Comparison of ENCODE assay signal across 27 cellular contexts in genomic region chr4:1155314-1155713, GRCh38. TPM values are rescaled to one million over a fixed set of nuclear protein-coding genes. Genes with fewer than 3 reads are reported as not detected.
A peak's percentile ranks its signal among the peaks of the same experiment; 100 is the strongest.
DNase-seq lines count a peak whose midpoint lies in the region; ATAC-seq, FAIRE-seq and TF ChIP-seq lines count a peak whose summit lies in the region.
"Had no signal": no experiment of that assay in that cellular context is flagged by ENCODE, and none has a peak within 500 bp of the region (broad histone marks: within the 10 kb centered on the region; RNA-seq: fewer than 3 reads in every experiment).

No MANE protein-coding gene starts in this region.

- DNase-seq in LNCaP clone FGC (ENCODE audit: low read depth) (peak; percentile 87), RPMI8226 (peak; percentile 55), left ventricle myocardium superior (no peak), suprapubic skin (ENCODE audit: low spot score in 2 of 2) (no peak), urothelium cell line (ENCODE audit: low spot score) (no peak), ovary (no peak)
- no peak for DNase-seq in activated T-cell treated with anti-CD3 and anti-CD28 coated beads, Interleukin-2, amount 50 U/mL, for 1 hour
- DNase-seq: activated CD4-positive, alpha-beta T cell treated with anti-CD3 and anti-CD28 coated beads for 36 hours; activated CD8-positive, alpha-beta memory T cell treated with anti-CD3 and anti-CD28 coated beads for 24 hours; activated naive CD4-positive, alpha-beta T cell treated with Interleukin-2 at 50 U/mL for 16 hours; activated T-cell treated with anti-CD3 and anti-CD28 coated beads, Interleukin-2, amount 50 U/mL, for 4 hours; CD8-positive, alpha-beta T cell; central memory CD4-positive, alpha-beta T cell; foreskin melanocyte; GF-D8; mammary epithelial cell; NCI-H187; SJCRH30; stimulated activated CD4-positive, alpha-beta T cell treated with anti-CD3 and anti-CD28 coated beads, Interleukin-15, amount 100 ng/mL, for 24 hours; stimulated activated CD8-positive, alpha-beta memory T cell treated with anti-CD3 and anti-CD28 coated beads, Interleukin-4, amount 100 ng/mL, for 48 hours; T-cell had no signal

- H3K4me3 ChIP-seq in LNCaP clone FGC (ENCODE audit: low read depth, low read length) (no peak overlapping the region), suprapubic skin (no peak overlapping the region), ovary (no peak overlapping the region)
- H3K4me3 ChIP-seq: K562, SJCRH30, vagina had no signal

- H3K9me3 ChIP-seq in suprapubic skin (peaks cover 8% of the 10 kb centered on the region), ovary (no peaks in the 10 kb centered on the region)
- H3K9me3 ChIP-seq: neutrophil had no signal

- TF ChIP-seq EP300 in suprapubic skin (IDR thresholded peaks at IDR 0.05) (no peak), ovary (IDR thresholded peaks at IDR 0.05) (no peak)

- H3K27me3 ChIP-seq in suprapubic skin (peaks cover 2% of the 10 kb centered on the region), ovary (no peaks in the 10 kb centered on the region)
- H3K27me3 ChIP-seq: vagina had no signal

- peak; percentile 75 for ATAC-seq in left ventricle myocardium superior
- ATAC-seq: activated CD4-positive, alpha-beta T cell treated with anti-CD3 and anti-CD28 coated beads for 36 hours; activated T-cell treated with anti-CD3 and anti-CD28 coated beads, Interleukin-2, amount 50 U/mL, for 4 hours; CD8-positive, alpha-beta T cell; T-cell had no signal

- no peak for FAIRE-seq in urothelium cell line (lab: Jason Lieb, UNC)
- FAIRE-seq: K562, keratinocyte, TTC549 had no signal

- no peak for TF ChIP-seq CTCF in LNCaP clone FGC (IDR thresholded peaks at IDR 0.05; ENCODE audit: control insufficient read depth, extremely low read depth, insufficient read depth)
- no peak for TF ChIP-seq CTCF in suprapubic skin (IDR thresholded peaks at IDR 0.05)
- no peak for TF ChIP-seq CTCF in ovary (IDR thresholded peaks at IDR 0.05)

- H3K4me1 ChIP-seq in suprapubic skin (peaks cover 10% of the 10 kb centered on the region), ovary (ENCODE audit: insufficient read depth) (no peaks in the 10 kb centered on the region)
- H3K4me1 ChIP-seq: SJCRH30 had no signal

- intact Hi-C loops in left ventricle myocardium superior (cut with micrococcal nuclease) (no loop called here), ovary (cut with DNase I) (no loop called here)

- WGBS in suprapubic skin = 64% methylated on average over 3 of the region's 3 CpGs
- 74 to 77% (median 75%) methylated on average over 3 of the region's 3 CpGs for WGBS in ovary, 3 donors

- TF ChIP-seq POLR2A in suprapubic skin (IDR thresholded peaks at IDR 0.05) (no peak), ovary (IDR thresholded peaks at IDR 0.05) (no peak)

- H3K27ac ChIP-seq in suprapubic skin (peak overlapping the region; percentile 1), ovary (no peak overlapping the region)
- H3K27ac ChIP-seq: neutrophil, SJCRH30, vagina had no signal

- H3K36me3 ChIP-seq in suprapubic skin (no peaks in the 10 kb centered on the region), ovary (no peaks in the 10 kb centered on the region)
- H3K36me3 ChIP-seq: neutrophil, SJCRH30, vagina had no signal

RNA-seq across cellular contexts. Expression of gene SPON2, which starts 17.1 kb away (rescaled TPM):
- 22.8 TPM for total RNA-seq in left ventricle myocardium superior
- 10 to 100 TPM; 22.5 to 52.3 (median 31.8) TPM for total RNA-seq in suprapubic skin
- 100 to 1,000 TPM in 1 of 7 donors, 10 to 100 TPM in 6; 12.2 to 104 (median 55.3) TPM for total RNA-seq in ovary
- 10 to 100 TPM in 1 of 2 donors, 1 to 10 TPM in 1; 8.0 to 46.2 TPM for polyA plus RNA-seq in ovary

RNA-seq across cellular contexts. Expression of gene RNF212, which starts 42.0 kb away (rescaled TPM):
- 0.62 TPM for total RNA-seq in left ventricle myocardium superior
- total RNA-seq in suprapubic skin = 10 to 100 TPM in 1 of 4 donors, 1 to 10 TPM in 3; 2.4 to 16.5 (median 4.4) TPM
- 10 to 100 TPM in 6 of 7 donors, 1 to 10 TPM in 1; 6.2 to 31.0 (median 20.3) TPM for total RNA-seq in ovary
- polyA plus RNA-seq in ovary = 10 to 100 TPM in 1 of 2 donors, 1 to 10 TPM in 1; 6.8 to 11.5 TPM
- total RNA-seq: K562, myocyte, SJCRH30 had no signal

Comparison
In these comparisons a context has a peak if more than half of its experiments do, and no peak if none do; other contexts are left out.
1. DNase-seq: peak in LNCaP clone FGC (single experiment) and RPMI8226 (single experiment); none in left ventricle myocardium superior (single experiment), suprapubic skin (0 of 2), urothelium cell line (single experiment), activated T-cell treated with anti-CD3 and anti-CD28 coated beads, Interleukin-2, amount 50 U/mL, for 1 hour (single experiment) and ovary (0 of 5).